In the genomic region with DNA sequence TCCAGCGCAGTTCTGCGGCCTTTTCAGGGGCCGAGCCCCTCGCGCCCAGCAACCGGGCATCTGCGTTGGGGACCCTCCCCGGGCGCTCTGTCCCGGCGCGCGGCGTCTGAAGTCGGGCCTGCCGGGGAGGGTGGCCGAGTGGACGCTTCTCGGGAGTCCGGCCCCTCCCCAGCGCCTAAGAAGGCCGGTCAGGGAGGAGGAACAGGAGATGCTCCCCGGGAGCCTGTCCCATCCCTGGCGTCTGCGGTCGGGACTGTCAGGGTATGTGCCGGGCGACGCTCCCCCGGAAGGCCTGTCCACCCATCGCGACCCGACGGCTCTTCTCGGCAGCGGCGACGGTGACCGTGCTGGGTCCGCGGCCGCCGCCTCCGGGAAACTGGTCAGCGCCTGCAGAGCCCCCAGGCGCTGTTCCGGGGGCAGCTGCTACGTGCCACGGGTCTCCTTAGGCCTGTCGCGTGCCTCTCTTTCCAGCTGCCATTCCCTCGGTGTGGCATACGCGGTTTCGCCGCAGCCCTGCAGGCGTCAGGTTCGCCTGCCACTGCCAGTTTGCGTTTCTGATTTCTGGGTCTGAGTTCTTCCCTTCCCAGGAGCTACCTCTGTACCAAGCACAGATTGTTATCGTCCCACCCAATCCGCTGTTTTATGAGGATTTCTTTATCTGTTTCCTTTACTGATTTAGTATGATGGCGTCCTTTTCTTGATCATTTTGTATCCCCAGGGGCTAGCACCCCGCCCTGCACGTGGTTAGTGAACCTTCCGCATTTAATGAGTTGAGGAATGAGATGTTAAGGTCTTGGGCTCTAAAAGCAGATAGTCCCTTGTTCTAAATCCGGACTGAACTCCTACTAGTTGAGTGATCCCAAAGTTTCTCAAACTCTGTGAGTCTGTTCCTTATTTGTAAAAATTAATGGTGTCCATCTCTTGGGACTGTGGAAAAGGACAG, we compare ENCODE assay signal across 8 cellular contexts. TPM values are rescaled to one million over a fixed set of nuclear protein-coding genes. Genes with fewer than 3 reads are reported as not detected.
DNase-seq lines count a peak whose midpoint lies in the region; ATAC-seq and TF ChIP-seq lines count a peak whose summit lies in the region.

No MANE protein-coding gene starts in this region.

- ATAC-seq in GM18867 (IDR thresholded peaks at IDR 0.05; ENCODE audit: unreplicated experiment) (peak; percentile 38), HG03066 (IDR thresholded peaks at IDR 0.05; ENCODE audit: low read depth, unreplicated experiment) (peak; percentile 32), Right ventricle myocardium inferior (peak; percentile 78), omental fat pad (ENCODE audit: low FRiP score) (peak; percentile 74)

- H3K9me3 ChIP-seq in SJCRH30 (replicated peaks) = no peaks in the 10 kb centered on the region

- peaks cover 12% of the 10 kb centered on the region for H3K9me3 Mint-ChIP-seq in activated naive CD8-positive, alpha-beta T cell treated with anti-CD3 and anti-CD28 coated beads for 36 hours

- peak overlapping the region; percentile 91 for H3K27ac Mint-ChIP-seq in activated naive CD8-positive, alpha-beta T cell treated with anti-CD3 and anti-CD28 coated beads for 36 hours

- H3K4me1 Mint-ChIP-seq in activated naive CD8-positive, alpha-beta T cell treated with anti-CD3 and anti-CD28 coated beads for 36 hours = peaks cover 47% of the 10 kb centered on the region

- peak overlapping the region; percentile 62 for H3K27ac ChIP-seq in SJCRH30

- H3K4me3 Mint-ChIP-seq in activated naive CD8-positive, alpha-beta T cell treated with anti-CD3 and anti-CD28 coated beads for 36 hours = peak overlapping the region; percentile 83

- H3K27me3 ChIP-seq in SJCRH30 = no peaks in the 10 kb centered on the region

- TF ChIP-seq CTCF in AG09309 (IDR thresholded peaks at IDR 0.05; ENCODE audit: control insufficient read depth, insufficient read depth, low read depth, low read length, missing control alignments) (no peak), omental fat pad (IDR thresholded peaks at IDR 0.05) (no peak)

- H3K4me1 ChIP-seq in SJCRH30 = no peaks in the 10 kb centered on the region; the same call in 1 of the 2 replicates

- intact Hi-C loops in Right ventricle myocardium inferior (cut with DNase I) = loop anchor here (1.0 kb wide), 1 partner anchor 23 kb away; a partner anchor contains a TSS

- H3K27me3 Mint-ChIP-seq in activated naive CD8-positive, alpha-beta T cell treated with anti-CD3 and anti-CD28 coated beads for 36 hours = no peaks in the 10 kb centered on the region

- peak overlapping the region; percentile 60 for H3K4me3 ChIP-seq in AG09309 (ENCODE audit: control insufficient read depth, low read depth, low read length)
- peak overlapping the region; percentile 76 for H3K4me3 ChIP-seq in SJCRH30

- H3K36me3 Mint-ChIP-seq in activated naive CD8-positive, alpha-beta T cell treated with anti-CD3 and anti-CD28 coated beads for 36 hours = peaks cover 36% of the 10 kb centered on the region

- DNase-seq in AG09309 (ENCODE audit: low read depth) (no peak), SJCRH30 (peak; percentile 54 to 60), Right ventricle myocardium inferior (ENCODE audit: missing footprints) (peak; percentile 73), omental fat pad (ENCODE audit: low spot score) (no peak), NCI-H226 (no peak)
- DNase-seq in activated naive CD8-positive, alpha-beta T cell treated with anti-CD3 and anti-CD28 coated beads for 36 hours = peak; percentile 49

- no peaks in the 10 kb centered on the region for H3K36me3 ChIP-seq in SJCRH30

RNA-seq across cellular contexts. Expression of a gene that starts 0.8 kb away (rescaled TPM):
- total RNA-seq in SJCRH30 (2014; rRNA removed; shearing (Covaris generic)) = 7.1 and 8.1 TPM in 2 replicates
- total RNA-seq in activated naive CD8-positive, alpha-beta T cell treated with anti-CD3 and anti-CD28 coated beads for 36 hours = 10 to 100 TPM; 15.0 to 16.5 TPM
- total RNA-seq in Right ventricle myocardium inferior (8.2 TPM), omental fat pad (10 to 100 TPM in 3 of 4 donors, 1 to 10 TPM in 1; 6.9 to 32.8 (median 17.3) TPM)

RNA-seq across cellular contexts. Expression of a gene that starts 22.7 kb away (rescaled TPM):
- total RNA-seq in SJCRH30 (2014; rRNA removed; shearing (Covaris generic)) = 0.33 and 0.36 TPM in 2 replicates
- total RNA-seq in activated naive CD8-positive, alpha-beta T cell treated with anti-CD3 and anti-CD28 coated beads for 36 hours = 1 to 10 TPM; 7.2 to 9.1 TPM
- total RNA-seq in Right ventricle myocardium inferior (36.0 TPM), omental fat pad (10 to 100 TPM in 2 of 4 donors, 1 to 10 TPM in 2; 8.1 to 30.9 (median 11.6) TPM)

RNA-seq across cellular contexts. Expression of a gene that starts 37.3 kb away (rescaled TPM):
- total RNA-seq in SJCRH30 (2014; rRNA removed; shearing (Covaris generic)) = not detected in 2 replicates
- not detected for total RNA-seq in activated naive CD8-positive, alpha-beta T cell treated with anti-CD3 and anti-CD28 coated beads for 36 hours
- total RNA-seq in Right ventricle myocardium inferior (not detected), omental fat pad (not detected)

Comparison
In these comparisons a context has a peak if more than half of its experiments do, and no peak if none do; other contexts are left out.
1. DNase-seq: peak in SJCRH30 (2 of 2), activated naive CD8-positive, alpha-beta T cell treated with anti-CD3 and anti-CD28 coated beads for 36 hours (single experiment) and Right ventricle myocardium inferior (single experiment); none in AG09309 (single experiment), omental fat pad (single experiment) and NCI-H226 (single experiment).
2. Peak in every context shown above with its lines, with median percentiles within 50 percentile points of each other: ATAC-seq.